ENCODE assay signal across 13 cellular contexts in the genomic region with DNA sequence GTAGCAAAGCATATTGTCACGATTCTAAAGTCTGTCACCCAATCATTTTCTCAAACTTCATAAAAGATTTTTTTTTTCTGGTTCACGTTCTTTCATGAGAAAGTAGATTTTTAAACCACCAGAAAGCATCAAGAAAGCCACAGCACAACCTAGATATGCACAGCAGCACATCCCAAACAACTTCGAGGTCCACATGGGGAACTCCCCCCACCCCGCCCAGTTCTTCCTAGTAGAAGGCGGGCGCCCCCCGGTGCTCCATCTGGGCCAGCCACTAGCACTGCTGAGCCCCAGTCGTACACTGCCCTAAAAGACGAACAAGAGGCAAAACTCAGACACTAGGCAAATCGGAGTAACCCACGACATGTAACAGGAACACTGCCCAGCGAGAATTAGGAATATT. TPM values are rescaled to one million over a fixed set of nuclear protein-coding genes. Genes with fewer than 3 reads are reported as not detected.
A peak's percentile ranks its signal among the peaks of the same experiment; 100 is the strongest.
DNase-seq lines count a peak whose midpoint lies in the region; ATAC-seq lines count a peak whose summit lies in the region.
"Had no signal": no experiment of that assay in that cellular context is flagged by ENCODE, and none has a peak within 500 bp of the region (broad histone marks: within the 10 kb centered on the region; RNA-seq: fewer than 3 reads in every experiment).

No MANE protein-coding gene starts in this region.

- H3K36me3 ChIP-seq in H7 (replicated peaks; ENCODE audit: control insufficient read depth, insufficient read depth, low read length), result no peaks in the 10 kb centered on the region
- H3K36me3 ChIP-seq: ovary had no signal

- H3K9me3 Mint-ChIP-seq in activated naive CD4-positive, alpha-beta T cell treated with anti-CD3 and anti-CD28 coated beads, Interleukin-2, amount 50 U/mL, for 72 hours, result no peaks in the 10 kb centered on the region
- H3K9me3 Mint-ChIP-seq: activated B cell treated with CpG ODN at 0.5 μM for 24 hours had no signal

- no peaks in the 10 kb centered on the region for H3K27me3 ChIP-seq in H7 (ENCODE audit: control insufficient read depth, insufficient read depth, low read length)
- H3K27me3 ChIP-seq: ovary had no signal

- peaks cover 6 to 13% of the 10 kb centered on the region in 2 donors for H3K36me3 Mint-ChIP-seq in activated naive CD4-positive, alpha-beta T cell treated with anti-CD3 and anti-CD28 coated beads, Interleukin-2, amount 50 U/mL, for 72 hours

- H3K27ac Mint-ChIP-seq in activated naive CD4-positive, alpha-beta T cell treated with anti-CD3 and anti-CD28 coated beads, Interleukin-2, amount 50 U/mL, for 72 hours, result no peak overlapping the region

- DNase-seq in H7 (peak; percentile 50), iPS-NIHi11 (ENCODE audit: low spot score) (no peak), NCI-H2029 treated with DMSO at 0.1 percent for 48 hours (lab: John Stamatoyannopoulos, UW) (no peak), NCI-H187 (lab: John Stamatoyannopoulos, UW) (no peak)
- peak; percentile 17 to 18 for DNase-seq in activated CD4-positive, alpha-beta T cell treated with anti-CD3 and anti-CD28 coated beads, Interleukin-2, amount 50 U/mL, for 4 hours
- DNase-seq in activated naive CD4-positive, alpha-beta T cell treated with anti-CD3 and anti-CD28 coated beads, Interleukin-2, amount 50 U/mL, for 72 hours (ENCODE audit: low spot score in 2 of 2), result no peak
- DNase-seq in stimulated activated CD4-positive, alpha-beta T cell treated with anti-CD3 and anti-CD28 coated beads, Interleukin-4, amount 100 ng/mL, for 1 hour, result peak; percentile 35
- DNase-seq: activated B cell treated with CpG ODN at 0.5 μM for 24 hours, DMS79 treated with DMSO at 0.1 percent for 48 hours, glutamatergic neuron, islet precursor cell, ovary had no signal

- no peak overlapping the region for H3K4me3 ChIP-seq in H7 (ENCODE audit: insufficient read depth, low read depth, low read length)
- H3K4me3 ChIP-seq: ovary had no signal

- ATAC-seq in activated naive CD4-positive, alpha-beta T cell treated with anti-CD3 and anti-CD28 coated beads, Interleukin-2, amount 50 U/mL, for 72 hours, result peak; percentile 50 to 75
- ATAC-seq in HG03460 (IDR thresholded peaks at IDR 0.05; ENCODE audit: unreplicated experiment), result no peak

RNA-seq across cellular contexts. Expression of a gene that starts 15.5 kb away (rescaled TPM):
- total RNA-seq in H7 (2014; rRNA removed; shearing (Covaris generic)), result 362 and 415 TPM in 2 replicates
- total RNA-seq in activated naive CD4-positive, alpha-beta T cell treated with anti-CD3 and anti-CD28 coated beads, Interleukin-2, amount 50 U/mL, for 72 hours, result 100 to 1,000 TPM; 276 to 297 TPM

RNA-seq across cellular contexts. Expression of a gene that starts 15.7 kb away (rescaled TPM):
- 249 and 274 TPM in 2 replicates for total RNA-seq in H7 (2014; rRNA removed; shearing (Covaris generic))
- 100 to 1,000 TPM; 148 to 210 TPM for total RNA-seq in activated naive CD4-positive, alpha-beta T cell treated with anti-CD3 and anti-CD28 coated beads, Interleukin-2, amount 50 U/mL, for 72 hours

RNA-seq across cellular contexts. Expression of a gene that starts 56.1 kb away (rescaled TPM):
- total RNA-seq in H7 (2014; rRNA removed; shearing (Covaris generic)), result 19.5 and 20.4 TPM in 2 replicates
- 10 to 100 TPM; 24.0 to 32.8 TPM for total RNA-seq in activated naive CD4-positive, alpha-beta T cell treated with anti-CD3 and anti-CD28 coated beads, Interleukin-2, amount 50 U/mL, for 72 hours

Comparison
In these comparisons a context has a peak if more than half of its experiments do, and no peak if none do; other contexts are left out.
1. DNase-seq: peak in H7 (single experiment), activated CD4-positive, alpha-beta T cell treated with anti-CD3 and anti-CD28 coated beads, Interleukin-2, amount 50 U/mL, for 4 hours (2 of 2) and stimulated activated CD4-positive, alpha-beta T cell treated with anti-CD3 and anti-CD28 coated beads, Interleukin-4, amount 100 ng/mL, for 1 hour (single experiment); none in activated naive CD4-positive, alpha-beta T cell treated with anti-CD3 and anti-CD28 coated beads, Interleukin-2, amount 50 U/mL, for 72 hours (0 of 2), iPS-NIHi11 (single experiment), NCI-H2029 treated with DMSO at 0.1 percent for 48 hours (single experiment) and NCI-H187 (0 of 2).